1 cellular context compared by ENCODE assay signal in the genomic region with DNA sequence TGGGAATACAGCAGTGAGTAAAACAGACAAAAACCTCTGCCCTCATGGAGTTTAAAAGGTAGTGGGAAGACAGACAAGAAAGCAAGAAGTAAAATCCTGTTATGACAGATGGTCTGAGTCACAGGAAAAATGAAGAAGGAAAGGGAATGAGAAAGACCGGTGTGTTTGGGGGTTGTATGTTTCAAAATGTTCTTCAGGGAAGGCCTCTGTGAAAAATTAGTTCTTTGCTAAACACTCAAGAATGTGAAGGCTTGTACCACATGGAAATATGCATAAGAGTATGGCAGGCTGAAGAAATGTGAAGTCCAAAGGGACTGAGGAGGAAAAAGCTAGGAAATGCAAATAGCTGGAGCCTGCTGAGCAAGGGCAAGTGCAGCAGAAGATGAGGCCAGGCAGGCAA.
TF ChIP-seq lines count a peak whose summit lies in the region.

No MANE protein-coding gene starts in this region.

TF ChIP-seq in SK-N-SH treated with all-trans-retinoic acid at 6 μM for 48 hours, 23 proteins besides CTCF, POLR2A, EP300 and RAD21 (continued from another document):
- TF ChIP-seq POU6F1 (CRISPR knock-in tag; IDR thresholded peaks at IDR 0.05; ENCODE audit: borderline replicate concordance, low read depth) (no peak), ISL1 (CRISPR knock-in tag; IDR thresholded peaks at IDR 0.05) (no peak), ZFP30 (CRISPR knock-in tag; IDR thresholded peaks at IDR 0.05) (no peak), ZNF8 (CRISPR knock-in tag; IDR thresholded peaks at IDR 0.05) (no peak), ZNF565 (CRISPR knock-in tag; conservative IDR thresholded peaks at IDR 0.05; ENCODE audit: low read depth) (no peak), PATZ1 (CRISPR knock-in tag; IDR thresholded peaks at IDR 0.05; ENCODE audit: borderline replicate concordance) (no peak), OSR1 (CRISPR knock-in tag; IDR thresholded peaks at IDR 0.05) (no peak), BACH2 (CRISPR knock-in tag; IDR thresholded peaks at IDR 0.05; ENCODE audit: borderline replicate concordance) (no peak), ESRRG (CRISPR knock-in tag; IDR thresholded peaks at IDR 0.05) (no peak)
